In genomic region chr6:150767585-150768164, GRCh38 we compare ENCODE assay signal across 13 cellular contexts.
A peak's percentile ranks its signal among the peaks of the same experiment; 100 is the strongest.
DNase-seq lines count a peak whose midpoint lies in the region; ATAC-seq and TF ChIP-seq lines count a peak whose summit lies in the region.
"Had no signal": no experiment of that assay in that cellular context is flagged by ENCODE, and none has a peak within 500 bp of the region (broad histone marks: within the 10 kb centered on the region; RNA-seq: fewer than 3 reads in every experiment).

No MANE protein-coding gene starts in this region.

- POLR2A ChIA-PET in activated B cell treated with CpG ODN at 0.5 μM for 24 hours (lab: Charles Lee) = interaction anchor here (1.1 kb wide), 1 partner anchor 84 kb away, joined by 3 read pairs; no protein-coding TSS in a partner anchor

- H3K4me1 Mint-ChIP-seq in activated B cell treated with CpG ODN at 0.5 μM for 24 hours = peaks cover 50% of the 10 kb centered on the region
- H3K4me1 Mint-ChIP-seq in neural crest cell = peaks cover 39% of the 10 kb centered on the region
- H3K4me1 Mint-ChIP-seq: activated CD4-positive, alpha-beta T cell treated with anti-CD3 and anti-CD28 coated beads, Interleukin-2, amount 10 ng/mL, durations not matched to agents 24 days and 14 days; activated naive CD8-positive, alpha-beta T cell treated with anti-CD3 and anti-CD28 coated beads, Interleukin-2, amount 10 ng/mL, durations not matched to agents 7 days and 5 days had no signal

- H3K4me3 Mint-ChIP-seq in activated B cell treated with CpG ODN at 0.5 μM for 24 hours = no peak overlapping the region
- peak overlapping the region; percentile 35 for H3K4me3 Mint-ChIP-seq in neural crest cell
- H3K4me3 Mint-ChIP-seq: activated CD4-positive, alpha-beta T cell treated with anti-CD3 and anti-CD28 coated beads, Interleukin-2, amount 10 ng/mL, durations not matched to agents 24 days and 14 days; activated naive CD8-positive, alpha-beta T cell treated with anti-CD3 and anti-CD28 coated beads, Interleukin-2, amount 10 ng/mL, durations not matched to agents 7 days and 5 days; H9 had no signal

- H3K36me3 Mint-ChIP-seq in activated B cell treated with CpG ODN at 0.5 μM for 24 hours (ENCODE audit: low read depth) (peaks cover 65% of the 10 kb centered on the region), neural crest cell (ENCODE audit: low read depth) (peaks cover 10% of the 10 kb centered on the region)
- H3K36me3 Mint-ChIP-seq: activated naive CD8-positive, alpha-beta T cell treated with anti-CD3 and anti-CD28 coated beads, Interleukin-2, amount 10 ng/mL, durations not matched to agents 7 days and 5 days had no signal

- intact Hi-C loops in activated B cell treated with CpG ODN at 0.5 μM for 24 hours (cut with micrococcal nuclease) (loop anchor here (5.0 kb wide), 1 partner anchor 45 kb away; no protein-coding TSS in a partner anchor), left colon (cut with DNase I, micrococcal nuclease) (no loop called here)

- peak overlapping the region; percentile 32 for H3K27ac Mint-ChIP-seq in activated B cell treated with CpG ODN at 0.5 μM for 24 hours
- peak overlapping the region; percentile 96 for H3K27ac Mint-ChIP-seq in neural crest cell (ENCODE audit: unreplicated experiment)
- H3K27ac Mint-ChIP-seq: activated CD4-positive, alpha-beta T cell treated with anti-CD3 and anti-CD28 coated beads, Interleukin-2, amount 10 ng/mL, durations not matched to agents 24 days and 14 days; activated naive CD8-positive, alpha-beta T cell treated with anti-CD3 and anti-CD28 coated beads, Interleukin-2, amount 10 ng/mL, durations not matched to agents 7 days and 5 days; H9 had no signal

- H3K9me3 Mint-ChIP-seq in activated B cell treated with CpG ODN at 0.5 μM for 24 hours (peaks cover 1% of the 10 kb centered on the region), neural crest cell (peaks cover 1% of the 10 kb centered on the region)
- H3K9me3 Mint-ChIP-seq: activated naive CD8-positive, alpha-beta T cell treated with anti-CD3 and anti-CD28 coated beads, Interleukin-2, amount 10 ng/mL, durations not matched to agents 7 days and 5 days; H9 had no signal

- TF ChIP-seq CTCF in activated B cell treated with CpG ODN at 0.5 μM for 24 hours (IDR thresholded peaks at IDR 0.05) (no peak), fibroblast of villous mesenchyme (IDR thresholded peaks at IDR 0.05; ENCODE audit: insufficient read depth, low read depth, low read length) (no peak), neural crest cell (conservative IDR thresholded peaks at IDR 0.05) (no peak)

- no peak overlapping the region for H3K4me3 ChIP-seq in fibroblast of villous mesenchyme (ENCODE audit: low read depth, low read length)
- H3K4me3 ChIP-seq: upper lobe of left lung had no signal

- CTCF ChIA-PET in activated B cell treated with CpG ODN at 0.5 μM for 24 hours (lab: Charles Lee) = interaction anchor here (0.8 to 1.5 kb wide), 4 partner anchors 8 to 557 kb away, joined by 3 to 4 read pairs (median 3); no protein-coding TSS in a partner anchor

- DNase-seq in AG20443 (ENCODE audit: low spot score) = peak; percentile 34
- DNase-seq in activated B cell treated with CpG ODN at 0.5 μM for 24 hours = no peak
- peak; percentile 23 for DNase-seq in fibroblast of villous mesenchyme (ENCODE audit: low read depth)
- no peak for DNase-seq in neural crest cell (ENCODE audit: low read depth, low spot score)
- DNase-seq in NCI-H1436 treated with DMSO at 0.1 percent for 48 hours (lab: John Stamatoyannopoulos, UW) = no peak
- DNase-seq in left colon = no peak
- no peak for DNase-seq in NCI-H1105 (lab: John Stamatoyannopoulos, UW)
- no peak for DNase-seq in EL
- DNase-seq: activated CD4-positive, alpha-beta T cell treated with anti-CD3 and anti-CD28 coated beads, Interleukin-2, amount 10 ng/mL, durations not matched to agents 24 days and 14 days; activated naive CD8-positive, alpha-beta T cell treated with anti-CD3 and anti-CD28 coated beads, Interleukin-2, amount 10 ng/mL, durations not matched to agents 7 days and 5 days; H9; NCI-H1694; upper lobe of left lung had no signal

- no peaks in the 10 kb centered on the region for H3K27me3 Mint-ChIP-seq in activated B cell treated with CpG ODN at 0.5 μM for 24 hours
- H3K27me3 Mint-ChIP-seq in neural crest cell (ENCODE audit: low read depth) = no peaks in the 10 kb centered on the region

- ATAC-seq in activated B cell treated with CpG ODN at 0.5 μM for 24 hours (ENCODE audit: low read depth) (no peak), left colon (no peak)

Comparison
In these comparisons a context has a peak if more than half of its experiments do, and no peak if none do; other contexts are left out.
1. DNase-seq: peak in AG20443 (single experiment) and fibroblast of villous mesenchyme (single experiment); none in activated B cell treated with CpG ODN at 0.5 μM for 24 hours (single experiment), neural crest cell (single experiment), NCI-H1436 treated with DMSO at 0.1 percent for 48 hours (single experiment), left colon (0 of 2), NCI-H1105 (single experiment) and EL (single experiment).